15 cellular contexts compared by ENCODE assay signal in genomic region chr9:108549184-108549583, GRCh38.
DNase-seq lines count a peak whose midpoint lies in the region; ATAC-seq, FAIRE-seq and TF ChIP-seq lines count a peak whose summit lies in the region.
"Had no signal": no experiment of that assay in that cellular context is flagged by ENCODE, and none has a peak within 500 bp of the region (broad histone marks: within the 10 kb centered on the region; RNA-seq: fewer than 3 reads in every experiment).

No MANE protein-coding gene starts in this region.

- H3K4me2 ChIP-seq in A549 = peak overlapping the region; percentile 15; the same call in 2 of the 3 replicates

- H3K27ac ChIP-seq in A549 = peak overlapping the region in 1 of 2 experiments; percentile 18; a peak in 1 of 6 replicates
- no peak overlapping the region for H3K27ac ChIP-seq in lower lobe of right lung

- FAIRE-seq in A549 (lab: Jason Lieb, UNC) = no peak

- no peak overlapping the region for H3K4me3 ChIP-seq in A549
- H3K4me3 ChIP-seq in LNCaP clone FGC (ENCODE audit: low read depth, low read length) = no peak overlapping the region
- H3K4me3 ChIP-seq in epithelial cell of esophagus (ENCODE audit: low read length) = no peak overlapping the region
- H3K4me3 ChIP-seq in lower lobe of right lung = no peak overlapping the region
- H3K4me3 ChIP-seq in BE2C (ENCODE audit: low read depth, low read length) = no peak overlapping the region

- CTCF ChIA-PET in A549 (lab: Yijun Ruan, JAX) = interaction anchor here (0.9 to 5.6 kb wide), 4 partner anchors 9 to 133 kb away, joined by 3 to 27 read pairs (median 4); no protein-coding TSS in a partner anchor

- WGBS in A549 (ENCODE audit: missing lambda C conversion rate) = 35% methylated on average over 3 of the region's 3 CpGs

- no peak for TF ChIP-seq RAD21 in A549 (conservative IDR thresholded peaks at IDR 0.05 in 1 of 2, IDR thresholded peaks at IDR 0.05 in 1 of 2)

- intact Hi-C loops in lower lobe of right lung (cut with DNase I) = no loop called here

- TF ChIP-seq CTCF in A549 (IDR thresholded peaks at IDR 0.05) = no peak
- TF ChIP-seq CTCF in LNCaP clone FGC (IDR thresholded peaks at IDR 0.05; ENCODE audit: control insufficient read depth, extremely low read depth, insufficient read depth) = no peak
- no peak for TF ChIP-seq CTCF in epithelial cell of esophagus (IDR thresholded peaks at IDR 0.05; ENCODE audit: insufficient read depth, low read depth, low read length, missing control alignments)
- no peak for TF ChIP-seq CTCF in lower lobe of right lung (IDR thresholded peaks at IDR 0.05)
- no peak for TF ChIP-seq CTCF in GM13977 (IDR thresholded peaks at IDR 0.05; ENCODE audit: extremely low read depth, insufficient read depth, missing control alignments)
- no peak for TF ChIP-seq CTCF in BE2C (IDR thresholded peaks at IDR 0.05; ENCODE audit: low read depth, low read length)

- POLR2A ChIA-PET in A549 (lab: Yijun Ruan, JAX) = no interaction called here

- TF ChIP-seq EP300 in A549 (IDR thresholded peaks at IDR 0.05) = no peak

- H3K4me1 ChIP-seq in A549 = peaks cover 30% of the 10 kb centered on the region
- H3K4me1 ChIP-seq in lower lobe of right lung = no peaks in the 10 kb centered on the region
- H3K4me1 ChIP-seq in BE2C = no peaks in the 10 kb centered on the region

- no peaks in the 10 kb centered on the region for H3K27me3 ChIP-seq in lower lobe of right lung (ENCODE audit: low read depth)
- no peaks in the 10 kb centered on the region for H3K27me3 ChIP-seq in BE2C

- DNase-seq in A549 (ENCODE audit: low read depth in 1 of 2, low spot score in 1 of 2) = peak in 1 of 2 experiments; percentile 41
- peak; percentile 75 for DNase-seq in LNCaP clone FGC (ENCODE audit: low read depth)
- DNase-seq in epithelial cell of esophagus (ENCODE audit: low read depth) = peak; percentile 98
- DNase-seq in lower lobe of right lung = no peak
- DNase-seq in GM13977 (ENCODE audit: low spot score) = no peak
- no peak for DNase-seq in BE2C
- DNase-seq: activated CD4-positive, alpha-beta T cell treated with anti-CD3 and anti-CD28 coated beads, Interleukin-2, amount 50 U/mL, for 48 hours; activated naive CD8-positive, alpha-beta T cell treated with anti-CD3 and anti-CD28 coated beads, Interleukin-2, amount 10 ng/mL, durations not matched to agents 7 days and 5 days; activated T-cell treated with anti-CD3 and anti-CD28 coated beads, Interleukin-2, amount 50 U/mL, for 24 hours; CD8-positive, alpha-beta T cell; Kasumi-1; NCI-H1436 treated with DMSO at 0.1 percent for 48 hours; OCI-M1 had no signal

- in situ Hi-C loops in GM13977 (cut with MboI; ENCODE audit: low pct_unique_long_range_greater_than_20kb, low sequenced_read_pairs, unreplicated experiment) = no loop called here

- TF ChIP-seq POLR2A in A549 (IDR thresholded peaks at IDR 0.05; ENCODE audit: low read length) = no peak

- H3K36me3 ChIP-seq in lower lobe of right lung = no peaks in the 10 kb centered on the region
- no peaks in the 10 kb centered on the region for H3K36me3 ChIP-seq in BE2C

- ATAC-seq in A549 = peak in 1 of 2 experiments; percentile 53; a peak in 3 of 6 replicates
- peak; percentile 69 to 72 for ATAC-seq in lower lobe of right lung
- ATAC-seq in GM19328 (IDR thresholded peaks at IDR 0.05; ENCODE audit: unreplicated experiment) = no peak
- ATAC-seq in HG02610 (IDR thresholded peaks at IDR 0.05; ENCODE audit: unreplicated experiment) = no peak
- ATAC-seq: CD8-positive, alpha-beta T cell had no signal

- H3K9me3 ChIP-seq in A549 (no peaks in the 10 kb centered on the region), lower lobe of right lung (no peaks in the 10 kb centered on the region), BE2C (no peaks in the 10 kb centered on the region)

TF ChIP-seq in A549, 52 proteins besides CTCF, POLR2A, EP300 and RAD21:
- TF ChIP-seq FOSL2 (IDR thresholded peaks at IDR 0.05) (no peak), FOSL2 (CRISPR knock-in tag; IDR thresholded peaks at IDR 0.05) (0 out of 2 replicates have a peak, but pooled peaks have one; percentile 20), GATA3 (IDR thresholded peaks at IDR 0.05; ENCODE audit: borderline replicate concordance) (peak; percentile 47; the same call in 1 of the 2 replicates), MYC (IDR thresholded peaks at IDR 0.05; ENCODE audit: borderline replicate concordance, low read length) (no peak), HDAC2 (IDR thresholded peaks at IDR 0.05) (no peak)

Comparison
In these comparisons a context has a peak if more than half of its experiments do, and no peak if none do; other contexts are left out.
1. ATAC-seq: peak in lower lobe of right lung (2 of 2); none in GM19328 (single experiment) and HG02610 (single experiment).
2. DNase-seq: peak in LNCaP clone FGC (single experiment) and epithelial cell of esophagus (single experiment); none in lower lobe of right lung (single experiment), GM13977 (single experiment) and BE2C (single experiment).